1 cellular context compared by ENCODE assay signal in genomic region chr22:46798366-46799057, GRCh38.
TF ChIP-seq lines count a peak whose summit lies in the region.

No MANE protein-coding gene starts in this region.

TF ChIP-seq in HepG2, 621 proteins besides CTCF, POLR2A, EP300 and RAD21 (continued from another document and continues in another):
- no peak for TF ChIP-seq FUBP1 (CRISPR knock-in tag; IDR thresholded peaks at IDR 0.05; ENCODE audit: borderline replicate concordance)
- TF ChIP-seq ZNF558 (CRISPR knock-in tag; IDR thresholded peaks at IDR 0.05; ENCODE audit: borderline replicate concordance) = no peak
- TF ChIP-seq TARDBP (CRISPR knock-in tag; IDR thresholded peaks at IDR 0.05) = peak; percentile 93
- TF ChIP-seq, protein P1, sequence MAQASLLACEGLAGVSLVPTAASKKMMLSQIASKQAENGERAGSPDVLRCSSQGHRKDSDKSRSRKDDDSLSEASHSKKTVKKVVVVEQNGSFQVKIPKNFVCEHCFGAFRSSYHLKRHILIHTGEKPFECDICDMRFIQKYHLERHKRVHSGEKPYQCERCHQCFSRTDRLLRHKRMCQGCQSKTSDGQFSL (CRISPR knock-in tag; IDR thresholded peaks at IDR 0.05) = 0 out of 2 replicates have a peak, but pooled peaks have one; percentile 12
- TF ChIP-seq NFKB2 (CRISPR knock-in tag; IDR thresholded peaks at IDR 0.05; ENCODE audit: borderline replicate concordance) = peak; percentile 80; the same call in 1 of the 2 replicates
- no peak for TF ChIP-seq NRL (CRISPR knock-in tag; IDR thresholded peaks at IDR 0.05; ENCODE audit: borderline replicate concordance)
- TF ChIP-seq CBX2 (IDR thresholded peaks at IDR 0.05; ENCODE audit: low read depth, low read length) = no peak
- no peak for TF ChIP-seq CBX2 (CRISPR knock-in tag; IDR thresholded peaks at IDR 0.05; ENCODE audit: low read depth)
- TF ChIP-seq NFE2L1 (CRISPR knock-in tag; IDR thresholded peaks at IDR 0.05; ENCODE audit: borderline replicate concordance) = no peak
- TF ChIP-seq, protein P2, sequence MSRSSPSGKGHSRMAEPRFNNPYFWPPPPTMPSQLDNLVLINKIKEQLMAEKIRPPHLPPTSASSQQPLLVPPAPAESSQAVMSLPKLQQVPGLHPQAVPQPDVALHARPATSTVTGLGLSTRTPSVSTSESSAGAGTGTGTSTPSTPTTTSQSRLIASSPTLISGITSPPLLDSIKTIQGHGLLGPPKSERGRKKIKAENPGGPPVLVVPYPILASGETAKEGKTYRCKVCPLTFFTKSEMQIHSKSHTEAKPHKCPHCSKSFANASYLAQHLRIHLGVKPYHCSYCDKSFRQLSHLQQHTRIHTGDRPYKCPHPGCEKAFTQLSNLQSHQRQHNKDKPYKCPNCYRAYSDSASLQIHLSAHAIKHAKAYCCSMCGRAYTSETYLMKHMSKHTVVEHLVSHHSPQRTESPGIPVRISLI (CRISPR knock-in tag; IDR thresholded peaks at IDR 0.05; ENCODE audit: borderline replicate concordance) = peak; percentile 57; the same call in 1 of the 2 replicates
- TF ChIP-seq HNRNPK (IDR thresholded peaks at IDR 0.05; ENCODE audit: low read depth, low read length, poor library complexity, severe bottlenecking) = no peak
- TF ChIP-seq, protein P3, sequence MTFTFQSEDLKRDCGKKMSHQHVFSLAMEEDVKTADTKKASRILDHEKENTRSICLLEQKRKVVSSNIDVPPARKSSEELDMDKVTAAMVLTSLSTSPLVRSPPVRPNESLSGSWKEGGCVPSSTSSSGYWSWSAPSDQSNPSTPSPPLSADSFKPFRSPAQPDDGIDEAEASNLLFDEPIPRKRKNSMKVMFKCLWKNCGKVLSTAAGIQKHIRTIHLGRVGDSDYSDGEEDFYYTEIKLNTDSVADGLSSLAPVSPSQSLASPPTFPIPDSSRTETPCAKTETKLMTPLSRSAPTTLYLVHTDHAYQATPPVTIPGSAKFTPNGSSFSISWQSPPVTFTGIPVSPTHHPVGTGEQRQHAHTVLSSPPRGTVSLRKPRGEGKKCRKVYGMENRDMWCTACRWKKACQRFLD (CRISPR knock-in tag; IDR thresholded peaks at IDR 0.05; ENCODE audit: borderline replicate concordance) = no peak
- peak; percentile 74; the same call in 1 of the 2 replicates for TF ChIP-seq BRD4 (CRISPR knock-in tag; IDR thresholded peaks at IDR 0.05)
- TF ChIP-seq MAF1 (CRISPR knock-in tag; IDR thresholded peaks at IDR 0.05; ENCODE audit: borderline replicate concordance) = peak; percentile 77; the same call in 1 of the 2 replicates
- TF ChIP-seq, protein P4, sequence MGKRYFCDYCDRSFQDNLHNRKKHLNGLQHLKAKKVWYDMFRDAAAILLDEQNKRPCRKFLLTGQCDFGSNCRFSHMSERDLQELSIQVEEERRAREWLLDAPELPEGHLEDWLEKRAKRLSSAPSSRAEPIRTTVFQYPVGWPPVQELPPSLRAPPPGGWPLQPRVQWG (CRISPR knock-in tag; IDR thresholded peaks at IDR 0.05; ENCODE audit: borderline replicate concordance, low read depth) = no peak
- TF ChIP-seq ZNF567 (CRISPR knock-in tag; IDR thresholded peaks at IDR 0.05; ENCODE audit: borderline replicate concordance) = no peak; the same call in 1 of the 2 replicates
- peak; percentile 97 for TF ChIP-seq XRCC5 (optimal IDR thresholded peaks at IDR 0.05; ENCODE audit: low read length)
- TF ChIP-seq KDM5B (CRISPR knock-in tag; IDR thresholded peaks at IDR 0.05; ENCODE audit: borderline replicate concordance) = peak; percentile 80; the same call in 1 of the 2 replicates
- 0 out of 2 replicates have a peak, but pooled peaks have one; percentile 53 for TF ChIP-seq WIZ (CRISPR knock-in tag; IDR thresholded peaks at IDR 0.05)
- TF ChIP-seq ZNF724P (CRISPR knock-in tag; IDR thresholded peaks at IDR 0.05; ENCODE audit: borderline replicate concordance) = no peak; the same call in 1 of the 2 replicates
- TF ChIP-seq, protein P5, sequence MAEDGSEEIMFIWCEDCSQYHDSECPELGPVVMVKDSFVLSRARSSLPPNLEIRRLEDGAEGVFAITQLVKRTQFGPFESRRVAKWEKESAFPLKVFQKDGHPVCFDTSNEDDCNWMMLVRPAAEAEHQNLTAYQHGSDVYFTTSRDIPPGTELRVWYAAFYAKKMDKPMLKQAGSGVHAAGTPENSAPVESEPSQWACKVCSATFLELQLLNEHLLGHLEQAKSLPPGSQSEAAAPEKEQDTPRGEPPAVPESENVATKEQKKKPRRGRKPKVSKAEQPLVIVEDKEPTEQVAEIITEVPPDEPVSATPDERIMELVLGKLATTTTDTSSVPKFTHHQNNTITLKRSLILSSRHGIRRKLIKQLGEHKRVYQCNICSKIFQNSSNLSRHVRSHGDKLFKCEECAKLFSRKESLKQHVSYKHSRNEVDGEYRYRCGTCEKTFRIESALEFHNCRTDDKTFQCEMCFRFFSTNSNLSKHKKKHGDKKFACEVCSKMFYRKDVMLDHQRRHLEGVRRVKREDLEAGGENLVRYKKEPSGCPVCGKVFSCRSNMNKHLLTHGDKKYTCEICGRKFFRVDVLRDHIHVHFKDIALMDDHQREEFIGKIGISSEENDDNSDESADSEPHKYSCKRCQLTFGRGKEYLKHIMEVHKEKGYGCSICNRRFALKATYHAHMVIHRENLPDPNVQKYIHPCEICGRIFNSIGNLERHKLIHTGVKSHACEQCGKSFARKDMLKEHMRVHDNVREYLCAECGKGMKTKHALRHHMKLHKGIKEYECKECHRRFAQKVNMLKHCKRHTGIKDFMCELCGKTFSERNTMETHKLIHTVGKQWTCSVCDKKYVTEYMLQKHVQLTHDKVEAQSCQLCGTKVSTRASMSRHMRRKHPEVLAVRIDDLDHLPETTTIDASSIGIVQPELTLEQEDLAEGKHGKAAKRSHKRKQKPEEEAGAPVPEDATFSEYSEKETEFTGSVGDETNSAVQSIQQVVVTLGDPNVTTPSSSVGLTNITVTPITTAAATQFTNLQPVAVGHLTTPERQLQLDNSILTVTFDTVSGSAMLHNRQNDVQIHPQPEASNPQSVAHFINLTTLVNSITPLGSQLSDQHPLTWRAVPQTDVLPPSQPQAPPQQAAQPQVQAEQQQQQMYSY (CRISPR knock-in tag; IDR thresholded peaks at IDR 0.05) = peak; percentile 62; the same call in 1 of the 2 replicates
- no peak for TF ChIP-seq CAMTA2 (CRISPR knock-in tag; IDR thresholded peaks at IDR 0.05; ENCODE audit: borderline replicate concordance)
- peak; percentile 83; the same call in 1 of the 2 replicates for TF ChIP-seq CCDC6 (CRISPR knock-in tag; IDR thresholded peaks at IDR 0.05)
- TF ChIP-seq DPF2 (CRISPR knock-in tag; IDR thresholded peaks at IDR 0.05; ENCODE audit: borderline replicate concordance, low read depth) = no peak
- TF ChIP-seq KMT2A (CRISPR knock-in tag; IDR thresholded peaks at IDR 0.05) = peak; percentile 74
- TF ChIP-seq ZSCAN29 (CRISPR knock-in tag; conservative IDR thresholded peaks at IDR 0.05) = no peak
- TF ChIP-seq ZNF775 (CRISPR knock-in tag; IDR thresholded peaks at IDR 0.05; ENCODE audit: borderline replicate concordance) = no peak
- TF ChIP-seq, protein P6, sequence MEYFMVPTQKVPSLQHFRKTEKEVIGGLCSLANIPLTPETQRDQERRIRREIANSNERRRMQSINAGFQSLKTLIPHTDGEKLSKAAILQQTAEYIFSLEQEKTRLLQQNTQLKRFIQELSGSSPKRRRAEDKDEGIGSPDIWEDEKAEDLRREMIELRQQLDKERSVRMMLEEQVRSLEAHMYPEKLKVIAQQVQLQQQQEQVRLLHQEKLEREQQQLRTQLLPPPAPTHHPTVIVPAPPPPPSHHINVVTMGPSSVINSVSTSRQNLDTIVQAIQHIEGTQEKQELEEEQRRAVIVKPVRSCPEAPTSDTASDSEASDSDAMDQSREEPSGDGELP (IDR thresholded peaks at IDR 0.05; ENCODE audit: borderline replicate concordance, low read depth) = 0 out of 2 replicates have a peak, but pooled peaks have one; percentile 27
- no peak for TF ChIP-seq SOX6 (IDR thresholded peaks at IDR 0.05)
- TF ChIP-seq SOX6 (CRISPR knock-in tag; IDR thresholded peaks at IDR 0.05) = peak; percentile 72
- TF ChIP-seq HNF1B (CRISPR knock-in tag; IDR thresholded peaks at IDR 0.05) = peak; percentile 90
- no peak for TF ChIP-seq ZNF431 (CRISPR knock-in tag; IDR thresholded peaks at IDR 0.05; ENCODE audit: borderline replicate concordance, low read depth)
- peak; percentile 70; the same call in 1 of the 2 replicates for TF ChIP-seq KAT7 (CRISPR knock-in tag; IDR thresholded peaks at IDR 0.05; ENCODE audit: borderline replicate concordance)
- TF ChIP-seq MXI1 (IDR thresholded peaks at IDR 0.05; ENCODE audit: borderline replicate concordance, low read depth, low read length) = peak; percentile 82; the same call in 1 of the 3 replicates
- no peak for TF ChIP-seq ATM (IDR thresholded peaks at IDR 0.05; ENCODE audit: borderline replicate concordance)
- TF ChIP-seq AHR (CRISPR knock-in tag; IDR thresholded peaks at IDR 0.05) = no peak
- no peak for TF ChIP-seq ZNF749 (CRISPR knock-in tag; IDR thresholded peaks at IDR 0.05; ENCODE audit: borderline replicate concordance)
- peak; percentile 35 for TF ChIP-seq HNRNPLL (IDR thresholded peaks at IDR 0.05; ENCODE audit: low read depth, low read length, poor library complexity, severe bottlenecking)
- peak; percentile 94 for TF ChIP-seq GATAD2A (CRISPR knock-in tag; IDR thresholded peaks at IDR 0.05)
- TF ChIP-seq TFE3 (CRISPR knock-in tag; IDR thresholded peaks at IDR 0.05) = peak; percentile 64
- no peak for TF ChIP-seq ZNF20 (CRISPR knock-in tag; IDR thresholded peaks at IDR 0.05)
- TF ChIP-seq SRY (CRISPR knock-in tag; IDR thresholded peaks at IDR 0.05) = no peak
- 0 out of 2 replicates have a peak, but pooled peaks have one; percentile 76 for TF ChIP-seq ZNF619 (CRISPR knock-in tag; IDR thresholded peaks at IDR 0.05)
- TF ChIP-seq, protein P7, sequence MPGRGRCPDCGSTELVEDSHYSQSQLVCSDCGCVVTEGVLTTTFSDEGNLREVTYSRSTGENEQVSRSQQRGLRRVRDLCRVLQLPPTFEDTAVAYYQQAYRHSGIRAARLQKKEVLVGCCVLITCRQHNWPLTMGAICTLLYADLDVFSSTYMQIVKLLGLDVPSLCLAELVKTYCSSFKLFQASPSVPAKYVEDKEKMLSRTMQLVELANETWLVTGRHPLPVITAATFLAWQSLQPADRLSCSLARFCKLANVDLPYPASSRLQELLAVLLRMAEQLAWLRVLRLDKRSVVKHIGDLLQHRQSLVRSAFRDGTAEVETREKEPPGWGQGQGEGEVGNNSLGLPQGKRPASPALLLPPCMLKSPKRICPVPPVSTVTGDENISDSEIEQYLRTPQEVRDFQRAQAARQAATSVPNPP (CRISPR knock-in tag; IDR thresholded peaks at IDR 0.05) = 0 out of 2 replicates have a peak, but pooled peaks have one; percentile 43
- peak; percentile 47; the same call in 1 of the 2 replicates for TF ChIP-seq TFDP2 (CRISPR knock-in tag; IDR thresholded peaks at IDR 0.05)
- TF ChIP-seq, protein P8, sequence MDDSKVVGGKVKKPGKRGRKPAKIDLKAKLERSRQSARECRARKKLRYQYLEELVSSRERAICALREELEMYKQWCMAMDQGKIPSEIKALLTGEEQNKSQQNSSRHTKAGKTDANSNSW (CRISPR knock-in tag; IDR thresholded peaks at IDR 0.05; ENCODE audit: borderline replicate concordance) = no peak
- TF ChIP-seq GTF3A (CRISPR knock-in tag; conservative IDR thresholded peaks at IDR 0.05) = no peak
- no peak for TF ChIP-seq NFRKB (IDR thresholded peaks at IDR 0.05)
- no peak for TF ChIP-seq ZNF713 (CRISPR knock-in tag; IDR thresholded peaks at IDR 0.05)
